Comparison of ENCODE assay signal across 1 cellular context in the genomic region with DNA sequence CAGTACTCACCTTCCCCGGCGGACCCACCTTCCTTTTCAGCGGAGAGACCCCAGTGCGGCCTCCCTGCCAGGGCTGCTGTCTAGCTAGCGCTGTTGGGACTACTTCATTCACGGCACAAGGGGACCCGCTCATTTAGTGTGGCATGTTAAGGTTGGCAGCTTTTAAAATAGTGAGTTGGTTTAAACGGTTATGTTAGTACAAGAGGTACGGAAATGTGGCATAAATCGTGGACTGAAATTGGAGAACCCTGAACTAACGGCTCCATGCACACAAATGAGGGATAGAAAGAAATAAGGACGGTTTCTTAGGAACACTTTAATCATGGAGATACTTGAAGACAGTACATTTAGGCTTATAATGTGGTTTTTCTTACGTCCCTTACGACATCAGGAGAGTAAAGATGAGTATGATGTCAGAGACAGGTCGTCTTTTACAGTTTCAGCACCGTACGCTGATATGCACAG.
TF ChIP-seq lines count a peak whose summit lies in the region.

No MANE protein-coding gene starts in this region.

TF ChIP-seq in GM12878, 131 proteins besides CTCF, POLR2A, EP300 and RAD21:
- TF ChIP-seq IRF3 (IDR thresholded peaks at IDR 0.05) (no peak), HDAC2 (IDR thresholded peaks at IDR 0.05) (no peak), ASH2L (IDR thresholded peaks at IDR 0.05; ENCODE audit: borderline replicate concordance, low read depth) (0 out of 2 replicates have a peak, but pooled peaks have one; percentile 5), CREB1 (IDR thresholded peaks at IDR 0.05; ENCODE audit: low read depth) (peak; percentile 75; the same call in 1 of the 2 replicates), SMAD1 (IDR thresholded peaks at IDR 0.05; ENCODE audit: low read depth, partially characterized antibody) (no peak), NRF1 (conservative IDR thresholded peaks at IDR 0.05; ENCODE audit: low read depth, low read length) (no peak), RCOR1 (conservative IDR thresholded peaks at IDR 0.05; ENCODE audit: low read depth, low read length) (no peak), SUPT20H (IDR thresholded peaks at IDR 0.05; ENCODE audit: borderline replicate concordance, control insufficient read depth, low read depth, low read length) (no peak), ZBTB33 (IDR thresholded peaks at IDR 0.05) (no peak), HCFC1 (IDR thresholded peaks at IDR 0.05; ENCODE audit: low read length) (no peak), BHLHE40 (IDR thresholded peaks at IDR 0.05; ENCODE audit: borderline replicate concordance in 1 of 2, low read depth in 2 of 2, low read length in 1 of 2) (no peak), FOS (IDR thresholded peaks at IDR 0.05; ENCODE audit: borderline replicate concordance, extremely low read depth, insufficient read length) (no peak), ELK1 (IDR thresholded peaks at IDR 0.05; ENCODE audit: low read depth, low read length) (no peak), MYC (IDR thresholded peaks at IDR 0.05; ENCODE audit: insufficient read depth, insufficient read length, insufficient replicate concordance, low read length, severe bottlenecking) (no peak), SP1 (IDR thresholded peaks at IDR 0.05; ENCODE audit: low read depth, low read length) (no peak), SIN3A (IDR thresholded peaks at IDR 0.05; ENCODE audit: low read depth, low read length) (no peak), CBFB (IDR thresholded peaks at IDR 0.05; ENCODE audit: low read depth) (no peak), TCF7 (IDR thresholded peaks at IDR 0.05; ENCODE audit: borderline replicate concordance) (no peak), MEF2B (IDR thresholded peaks at IDR 0.05; ENCODE audit: partially characterized antibody, poor library complexity, severe bottlenecking) (no peak), NR2F1 (conservative IDR thresholded peaks at IDR 0.05) (no peak), CBX3 (IDR thresholded peaks at IDR 0.05; ENCODE audit: borderline replicate concordance, low read depth) (no peak), CREM (IDR thresholded peaks at IDR 0.05; ENCODE audit: low read depth) (peak; percentile 66), MLLT1 (IDR thresholded peaks at IDR 0.05) (no peak)
